In the genomic region with DNA sequence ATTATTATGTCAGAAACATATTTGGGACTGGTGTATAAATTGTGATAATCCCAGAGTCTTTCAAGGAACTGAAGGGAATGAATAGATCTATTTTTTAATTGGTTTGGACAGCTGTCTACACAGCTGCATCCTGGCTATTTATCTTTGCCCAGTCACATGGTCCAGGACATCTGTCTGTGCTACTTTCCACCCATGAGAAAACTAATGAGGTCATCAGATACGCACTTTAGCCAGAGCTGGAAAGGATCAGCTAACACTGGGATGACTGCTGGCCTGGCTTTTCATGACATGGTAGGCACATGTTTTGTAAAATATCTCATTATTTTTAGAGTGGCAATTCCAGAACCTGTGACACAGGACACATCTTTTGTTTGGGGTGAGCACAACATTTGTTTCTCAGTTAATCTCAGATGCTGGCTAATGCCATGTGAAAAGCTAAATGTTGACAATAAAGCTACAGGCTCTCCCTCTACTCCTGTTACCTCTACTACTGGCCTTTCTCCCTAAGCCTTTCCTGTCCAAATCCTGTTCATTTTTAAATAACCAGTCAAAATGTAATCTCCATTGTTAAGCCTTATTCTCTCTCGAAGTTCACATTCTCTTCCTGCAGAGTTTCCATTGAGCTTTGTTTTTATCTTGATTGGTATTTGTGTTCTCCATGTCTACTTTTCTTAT, we compare ENCODE assay signal across 14 cellular contexts.
DNase-seq lines count a peak whose midpoint lies in the region; ATAC-seq and TF ChIP-seq lines count a peak whose summit lies in the region.
"Had no signal": no experiment of that assay in that cellular context is flagged by ENCODE, and none has a peak within 500 bp of the region (broad histone marks: within the 10 kb centered on the region; RNA-seq: fewer than 3 reads in every experiment).

No MANE protein-coding gene starts in this region.

- TF ChIP-seq CTCF in heart left ventricle (IDR thresholded peaks at IDR 0.05): no peak
- TF ChIP-seq CTCF in psoas muscle (IDR thresholded peaks at IDR 0.05): no peak

- no peak for TF ChIP-seq POLR2A in heart left ventricle (IDR thresholded peaks at IDR 0.05)

- H3K4me1 ChIP-seq in heart left ventricle (peaks cover 0 to 20% (median 9%) of the 10 kb centered on the region in 12 donors), psoas muscle (no peaks in the 10 kb centered on the region)
- H3K4me1 ChIP-seq: spleen had no signal

- WGBS in heart left ventricle, 4 donors: 8 to 25% (median 14%) methylated on average over 2 of the region's 2 CpGs
- 7 to 16% (median 9%) methylated on average over 2 of the region's 2 CpGs for WGBS in psoas muscle, 3 donors

- intact Hi-C loops in heart left ventricle (cut with DNase I): loop anchor here in 1 of 10 donors (10.0 kb wide), 1 partner anchor 630 kb away; no protein-coding TSS in a partner anchor
- intact Hi-C loops in psoas muscle (cut with DNase I): no loop called here

- no peaks in the 10 kb centered on the region for H3K27me3 ChIP-seq in heart left ventricle
- H3K27me3 ChIP-seq in psoas muscle (ENCODE audit: insufficient read depth in 3 of 3, low read length in 2 of 3): no peaks in the 10 kb centered on the region
- H3K27me3 ChIP-seq: spleen had no signal

- ATAC-seq in heart left ventricle: peak; percentile 97 to 99 (median 98)
- peak; percentile 53 to 69 (median 62) for ATAC-seq in psoas muscle
- ATAC-seq in GM21526 (IDR thresholded peaks at IDR 0.05; ENCODE audit: low FRiP score, unreplicated experiment): no peak
- ATAC-seq: Panc1 had no signal

- H3K9me3 ChIP-seq in heart left ventricle (no peaks in the 10 kb centered on the region), psoas muscle (no peaks in the 10 kb centered on the region)

- no peak overlapping the region for H3K4me3 ChIP-seq in heart left ventricle
- no peak overlapping the region for H3K4me3 ChIP-seq in psoas muscle
- H3K4me3 ChIP-seq: spleen had no signal

- H3K27ac ChIP-seq in heart left ventricle (peak overlapping the region in 10 of 12 donors; percentile 20 to 75 (median 52)), psoas muscle (no peak overlapping the region)
- H3K27ac ChIP-seq: spleen had no signal

- peak; percentile 40 for DNase-seq in NCI-H1105 treated with DMSO at 0.1 percent for 48 hours (lab: John Stamatoyannopoulos, UW)
- peak; percentile 80 for DNase-seq in NCI-H82 treated with DMSO at 0.1 percent for 48 hours (lab: John Stamatoyannopoulos, UW; ENCODE audit: unreplicated experiment)
- DNase-seq in heart left ventricle: peak in 4 of 5 donors; percentile 35 to 63 (median 38)
- no peak for DNase-seq in psoas muscle
- DNase-seq in T1000 (lab: John Stamatoyannopoulos, UW): no peak
- no peak for DNase-seq in D341Med (ENCODE audit: low spot score)
- no peak for DNase-seq in GDM1 (lab: John Stamatoyannopoulos, UW)
- DNase-seq: activated CD4-positive, CD25-positive, alpha-beta regulatory T cell treated with anti-CD3 and anti-CD28 coated beads, Interleukin-2, amount 50 U/mL, for 72 hours; effector memory CD4-positive, alpha-beta T cell; KG1; kidney glomerular epithelial cell; spleen had no signal

- H3K36me3 ChIP-seq in heart left ventricle (no peaks in the 10 kb centered on the region), psoas muscle (ENCODE audit: insufficient read depth in 1 of 2, low read depth in 1 of 2) (no peaks in the 10 kb centered on the region)
- H3K36me3 ChIP-seq: spleen had no signal

Comparison
In these comparisons a context has a peak if more than half of its experiments do, and no peak if none do; other contexts are left out.
1. DNase-seq: peak in NCI-H1105 treated with DMSO at 0.1 percent for 48 hours (single experiment), NCI-H82 treated with DMSO at 0.1 percent for 48 hours (single experiment) and heart left ventricle (4 of 5); none in psoas muscle (0 of 2), T1000 (single experiment), D341Med (single experiment) and GDM1 (single experiment).